In genomic region chr12:113786107-113786506, GRCh38 we compare ENCODE assay signal across 2 cellular contexts.
TF ChIP-seq lines count a peak whose summit lies in the region.

No MANE protein-coding gene starts in this region.

TF ChIP-seq in HCT116, 20 proteins besides CTCF, POLR2A, EP300 and RAD21 (continued from another document):
- TF ChIP-seq ZFX (IDR thresholded peaks at IDR 0.05) = no peak

TF ChIP-seq in H1, 55 proteins besides CTCF, POLR2A, EP300 and RAD21 (continued from another document):
- no peak for TF ChIP-seq POLR2AphosphoS5 (IDR thresholded peaks at IDR 0.05; ENCODE audit: low read depth, low read length)
- no peak for TF ChIP-seq CBX8 (IDR thresholded peaks at IDR 0.05; ENCODE audit: borderline replicate concordance, low read depth, low read length)
- TF ChIP-seq HDAC6 (IDR thresholded peaks at IDR 0.05; ENCODE audit: low read depth, low read length) = no peak
